8 cellular contexts compared by ENCODE assay signal in the genomic region with DNA sequence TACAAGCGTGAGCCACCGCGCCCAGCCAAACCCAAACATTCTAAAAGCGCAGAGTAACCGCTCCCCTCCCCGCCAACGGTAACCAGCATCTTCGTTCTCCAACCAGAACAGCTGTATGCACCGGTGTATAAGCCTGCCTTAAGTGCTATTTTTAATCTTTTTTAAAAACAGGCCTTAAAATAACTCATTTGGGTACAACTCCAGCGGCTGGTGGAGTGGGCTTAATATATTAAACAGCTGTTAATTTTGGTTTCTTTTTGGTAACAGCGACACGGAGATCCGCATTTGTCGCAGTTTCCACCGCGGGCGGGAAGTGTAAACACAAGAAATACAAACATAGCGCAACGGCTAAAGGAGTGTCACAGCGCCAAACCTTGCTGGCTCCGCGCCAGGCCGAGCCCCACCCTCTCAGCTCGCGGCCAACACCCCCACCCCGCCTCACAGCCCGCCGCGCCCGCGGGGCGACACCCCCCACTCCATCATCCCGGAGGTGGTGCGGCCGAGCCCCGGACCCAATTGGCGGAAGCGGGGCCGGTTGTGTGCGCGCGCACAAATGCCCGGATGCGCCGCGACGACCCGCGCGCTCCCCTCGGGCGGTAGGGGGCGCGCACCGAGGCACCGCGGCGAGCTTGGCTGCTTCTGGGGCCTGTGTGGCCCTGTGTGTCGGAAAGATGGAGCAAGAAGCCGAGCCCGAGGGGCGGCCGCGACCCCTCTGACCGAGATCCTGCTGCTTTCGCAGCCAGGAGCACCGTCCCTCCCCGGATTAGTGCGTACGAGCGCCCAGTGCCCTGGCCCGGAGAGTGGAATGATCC. TPM values are rescaled to one million over a fixed set of nuclear protein-coding genes. Genes with fewer than 3 reads are reported as not detected.
DNase-seq lines count a peak whose midpoint lies in the region; ATAC-seq and TF ChIP-seq lines count a peak whose summit lies in the region.

A gene (plus strand): TSS at position 602 of the 812 bp plus-strand sequence. CDS start 301 bp downstream, outside the sequence.

- CTCF ChIA-PET in Panc1 (lab: Charles Lee) = interaction anchor here (0.5 kb wide), 1 partner anchor 170 kb away, joined by 3 read pairs; no protein-coding TSS in a partner anchor

- in situ Hi-C loops in Panc1 (cut with HindIII; ENCODE audit: low pct_unique_long_range_greater_than_20kb, low sequenced_read_pairs) = no loop called here

- POLR2A ChIA-PET in Panc1 (lab: Charles Lee) = interaction anchor here (0.6 to 0.7 kb wide), 3 partner anchors 29 to 1939 kb away, joined by 3 to 12 read pairs (median 3); no protein-coding TSS in a partner anchor

- H3K36me3 ChIP-seq in KOPT-K1 (ENCODE audit: insufficient read depth, low read length) = peaks cover 31% of the 10 kb centered on the region
- peaks cover 16% of the 10 kb centered on the region for H3K36me3 ChIP-seq in Panc1 (ENCODE audit: control insufficient read depth, insufficient read depth, low read length)

- no peaks in the 10 kb centered on the region for H3K27me3 ChIP-seq in Panc1 (ENCODE audit: control insufficient read depth, insufficient read depth, low read length)

- H3K9me3 ChIP-seq in KOPT-K1 (ENCODE audit: insufficient read depth, low read length, poor library complexity, severe bottlenecking) (no peaks in the 10 kb centered on the region), Panc1 (ENCODE audit: control insufficient read depth, insufficient read depth, low read depth, low read length) (no peaks in the 10 kb centered on the region)

- DNase-seq in EH (ENCODE audit: low read depth) = peak; percentile 87
- no peak for DNase-seq in Panc1 (ENCODE audit: low read depth, low spot score)
- peak; percentile 93 for DNase-seq in activated T-cell treated with anti-CD3 and anti-CD28 coated beads, Interleukin-2, amount 50 U/mL, for 4 hours
- peak; percentile 94 for DNase-seq in myocyte (ENCODE audit: low read depth)
- DNase-seq in stimulated activated CD8-positive, alpha-beta memory T cell treated with anti-CD3 and anti-CD28 coated beads, Interleukin-7, amount 100 ng/mL, for 48 hours (ENCODE audit: extremely low read depth in 1 of 2, low read depth in 1 of 2) = peak; percentile 90 to 95

- H3K36me3 Mint-ChIP-seq in activated T-cell treated with anti-CD3 and anti-CD28 coated beads, Interleukin-2, amount 50 U/mL, for 4 hours (ENCODE audit: insufficient read depth) = peaks cover 16% of the 10 kb centered on the region

- H3K27me3 Mint-ChIP-seq in activated T-cell treated with anti-CD3 and anti-CD28 coated beads, Interleukin-2, amount 50 U/mL, for 4 hours (ENCODE audit: low read depth) = no peaks in the 10 kb centered on the region

- intact Hi-C loops in Panc1 (cut with micrococcal nuclease; ENCODE audit: unreplicated experiment) = no loop called here

- H3K4me1 Mint-ChIP-seq in activated T-cell treated with anti-CD3 and anti-CD28 coated beads, Interleukin-2, amount 50 U/mL, for 4 hours (ENCODE audit: low read depth) = peaks cover 27% of the 10 kb centered on the region

- H3K4me3 Mint-ChIP-seq in activated T-cell treated with anti-CD3 and anti-CD28 coated beads, Interleukin-2, amount 50 U/mL, for 4 hours = peak within 1 kb of the TSS; percentile 97

- H3K27ac ChIP-seq in KOPT-K1 (ENCODE audit: low read depth, low read length, poor library complexity, severe bottlenecking) (peak within 1 kb of the TSS; percentile 98), Panc1 (ENCODE audit: low read length) (peak within 1 kb of the TSS; percentile 94)

- H3K4me1 ChIP-seq in Panc1 (ENCODE audit: control insufficient read depth, insufficient read depth, low read length) = peaks cover 12% of the 10 kb centered on the region

- no peaks in the 10 kb centered on the region for H3K9me3 Mint-ChIP-seq in activated T-cell treated with anti-CD3 and anti-CD28 coated beads, Interleukin-2, amount 50 U/mL, for 4 hours

- TF ChIP-seq CTCF in Panc1 (IDR thresholded peaks at IDR 0.05) = peak; percentile 88

- H3K4me3 ChIP-seq in Panc1 (ENCODE audit: low read depth in 2 of 2, low read length in 2 of 2) = peak within 1 kb of the TSS; percentile 68 to 96

- no TSS peak for BruUV-seq in Panc1 (replicated peaks; lab: Mats Ljungman, UMichigan)

- ATAC-seq in GM21825 (IDR thresholded peaks at IDR 0.05; ENCODE audit: unreplicated experiment) (peak; percentile 79), Panc1 (peak; percentile 92), esophagus mucosa (peak; percentile 94)
- peak; percentile 89 to 93 for ATAC-seq in activated T-cell treated with anti-CD3 and anti-CD28 coated beads, Interleukin-2, amount 50 U/mL, for 4 hours

RNA-seq across cellular contexts. Expression of the gene that starts here (rescaled TPM):
- 101 TPM for total RNA-seq in Panc1 (2021; ENCODE audit: unreplicated experiment)
- 11.8 TPM for polyA plus RNA-seq in Panc1 (2012; ENCODE audit: insufficient read length)
- total RNA-seq in activated T-cell treated with anti-CD3 and anti-CD28 coated beads, Interleukin-2, amount 50 U/mL, for 4 hours = 100 to 1,000 TPM; 111 to 129 (median 127) TPM
- total RNA-seq in esophagus mucosa = 92.9 TPM
- 125 and 132 TPM in 2 replicates for total RNA-seq in myocyte
- 43.8 TPM for polyA plus RNA-seq in myocyte (2012)
